18 cellular contexts compared by ENCODE assay signal in genomic region chr15:25777047-25777446, GRCh38.
DNase-seq lines count a peak whose midpoint lies in the region; ATAC-seq and TF ChIP-seq lines count a peak whose summit lies in the region.
"Had no signal": no experiment of that assay in that cellular context is flagged by ENCODE, and none has a peak within 500 bp of the region (broad histone marks: within the 10 kb centered on the region; RNA-seq: fewer than 3 reads in every experiment).

No MANE protein-coding gene starts in this region.

- POLR2A ChIA-PET in activated naive CD8-positive, alpha-beta T cell treated with anti-CD3 and anti-CD28 coated beads, Interleukin-2, amount 10 ng/mL, durations not matched to agents 7 days and 5 days (lab: Charles Lee), result interaction anchor here (0.7 kb wide), 1 partner anchor 156 kb away, joined by 7 read pairs; no protein-coding TSS in a partner anchor

- H3K4me3 ChIP-seq in RWPE2 (ENCODE audit: severe bottlenecking) (no peak overlapping the region), fibroblast of lung (replicated peaks in 1 of 4; ENCODE audit: control extremely low read depth in 1 of 4, insufficient read depth in 1 of 4, low read depth in 3 of 4, low read length in 4 of 4) (no peak overlapping the region), thyroid gland (replicated peaks in 1 of 3) (no peak overlapping the region), upper lobe of left lung (no peak overlapping the region)
- H3K4me3 ChIP-seq: A549 had no signal

- 86 to 87% methylated on average over 11 of the region's 11 CpGs for WGBS in thyroid gland, 2 donors
- WGBS in upper lobe of left lung, 2 donors, result 85 to 86% methylated on average over 10 of the region's 11 CpGs

- H3K36me3 Mint-ChIP-seq in activated naive CD8-positive, alpha-beta T cell treated with anti-CD3 and anti-CD28 coated beads, Interleukin-2, amount 10 ng/mL, durations not matched to agents 7 days and 5 days, result peaks cover 10% of the 10 kb centered on the region
- H3K36me3 Mint-ChIP-seq in activated naive CD8-positive, alpha-beta T cell treated with anti-CD3 and anti-CD28 coated beads for 36 hours, result peaks cover 7% of the 10 kb centered on the region

- H3K9me3 ChIP-seq in RWPE2 (ENCODE audit: severe bottlenecking) (no peaks in the 10 kb centered on the region), fibroblast of lung (ENCODE audit: control insufficient read depth, insufficient read depth, low read depth, low read length) (no peaks in the 10 kb centered on the region), thyroid gland (no peaks in the 10 kb centered on the region), upper lobe of left lung (no peaks in the 10 kb centered on the region)
- H3K9me3 ChIP-seq: A549 had no signal

- ATAC-seq in activated naive CD8-positive, alpha-beta T cell treated with anti-CD3 and anti-CD28 coated beads, Interleukin-2, amount 10 ng/mL, durations not matched to agents 7 days and 5 days (ENCODE audit: low read depth), result no peak
- no peak for ATAC-seq in RWPE2 (ENCODE audit: low read depth)
- no peak for ATAC-seq in GM21825 (IDR thresholded peaks at IDR 0.05; ENCODE audit: unreplicated experiment)
- ATAC-seq in upper lobe of left lung (ENCODE audit: low FRiP score in 2 of 2), result no peak

- TF ChIP-seq EP300 in upper lobe of left lung (IDR thresholded peaks at IDR 0.05), result no peak

- TF ChIP-seq POLR2A in thyroid gland (IDR thresholded peaks at IDR 0.05) (no peak), upper lobe of left lung (IDR thresholded peaks at IDR 0.05) (no peak)

- H2AFZ ChIP-seq in fibroblast of lung (ENCODE audit: low read length), result no peak overlapping the region

- H3K79me2 ChIP-seq in fibroblast of lung (ENCODE audit: control insufficient read depth, insufficient read depth, low read length), result no peaks in the 10 kb centered on the region

- no peak for DNase-seq in activated naive CD8-positive, alpha-beta T cell treated with anti-CD3 and anti-CD28 coated beads, Interleukin-2, amount 10 ng/mL, durations not matched to agents 7 days and 5 days
- DNase-seq in activated naive CD8-positive, alpha-beta T cell treated with anti-CD3 and anti-CD28 coated beads for 36 hours, result no peak
- DNase-seq in RWPE2 (ENCODE audit: low spot score) (peak; percentile 68), fibroblast of lung (ENCODE audit: low read depth in 2 of 2) (no peak), posterior vena cava (ENCODE audit: low spot score) (peak; percentile 72), thyroid gland (no peak), upper lobe of left lung (no peak)
- DNase-seq: DND-41, GOT3, NCI-H1436 treated with DMSO at 0.1 percent for 48 hours, NCI-H2081, NCI-H510A, NCI-H774, RPMI8226 had no signal

- no peaks in the 10 kb centered on the region for H4K20me1 ChIP-seq in fibroblast of lung (ENCODE audit: control insufficient read depth, extremely low read depth, insufficient read depth, low read length)

- peaks cover 17% of the 10 kb centered on the region for H3K4me1 Mint-ChIP-seq in activated naive CD8-positive, alpha-beta T cell treated with anti-CD3 and anti-CD28 coated beads, Interleukin-2, amount 10 ng/mL, durations not matched to agents 7 days and 5 days
- H3K4me1 Mint-ChIP-seq in activated naive CD8-positive, alpha-beta T cell treated with anti-CD3 and anti-CD28 coated beads for 36 hours, result peaks cover 18% of the 10 kb centered on the region

- H3K4me1 ChIP-seq in RWPE2 (ENCODE audit: insufficient read depth, poor library complexity, severe bottlenecking) (peaks cover 11% of the 10 kb centered on the region), fibroblast of lung (ENCODE audit: control insufficient read depth, extremely low read depth, insufficient read depth, low read length) (peaks cover 8% of the 10 kb centered on the region), thyroid gland (no peaks in the 10 kb centered on the region), upper lobe of left lung (peaks cover 0 to 8% (median 4%) of the 10 kb centered on the region in 4 donors)

- peak overlapping the region; percentile 42 for H3K27ac Mint-ChIP-seq in activated naive CD8-positive, alpha-beta T cell treated with anti-CD3 and anti-CD28 coated beads, Interleukin-2, amount 10 ng/mL, durations not matched to agents 7 days and 5 days
- no peak overlapping the region for H3K27ac Mint-ChIP-seq in activated naive CD8-positive, alpha-beta T cell treated with anti-CD3 and anti-CD28 coated beads for 36 hours

- no peaks in the 10 kb centered on the region for H3K27me3 ChIP-seq in RWPE2 (ENCODE audit: insufficient read depth, poor library complexity, severe bottlenecking)
- H3K27me3 ChIP-seq in fibroblast of lung (ENCODE audit: control insufficient read depth, insufficient read depth, low read length), result no peaks in the 10 kb centered on the region
- H3K27me3 ChIP-seq in thyroid gland, result no peaks in the 10 kb centered on the region
- H3K27me3 ChIP-seq in upper lobe of left lung, result no peaks in the 10 kb centered on the region

- no peaks in the 10 kb centered on the region for H3K9me3 Mint-ChIP-seq in activated naive CD8-positive, alpha-beta T cell treated with anti-CD3 and anti-CD28 coated beads, Interleukin-2, amount 10 ng/mL, durations not matched to agents 7 days and 5 days
- no peaks in the 10 kb centered on the region for H3K9me3 Mint-ChIP-seq in activated naive CD8-positive, alpha-beta T cell treated with anti-CD3 and anti-CD28 coated beads for 36 hours

- H3K27ac ChIP-seq in RWPE2 (ENCODE audit: poor library complexity, severe bottlenecking) (no peak overlapping the region), fibroblast of lung (ENCODE audit: insufficient read depth, low read length) (peak overlapping the region; percentile 70), thyroid gland (no peak overlapping the region), upper lobe of left lung (no peak overlapping the region)
- H3K27ac ChIP-seq: C4-2B, KMS-11 had no signal

- H3K27me3 Mint-ChIP-seq in activated naive CD8-positive, alpha-beta T cell treated with anti-CD3 and anti-CD28 coated beads, Interleukin-2, amount 10 ng/mL, durations not matched to agents 7 days and 5 days, result no peaks in the 10 kb centered on the region
- H3K27me3 Mint-ChIP-seq in activated naive CD8-positive, alpha-beta T cell treated with anti-CD3 and anti-CD28 coated beads for 36 hours, result no peaks in the 10 kb centered on the region

- H3K9ac ChIP-seq in fibroblast of lung (ENCODE audit: insufficient read depth, low read length), result no peak overlapping the region
- H3K9ac ChIP-seq: KMS-11 had no signal

- intact Hi-C loops in posterior vena cava (cut with DNase I), result no loop called here
- intact Hi-C loops in thyroid gland (cut with DNase I), result no loop called here

- H3K4me3 Mint-ChIP-seq in activated naive CD8-positive, alpha-beta T cell treated with anti-CD3 and anti-CD28 coated beads, Interleukin-2, amount 10 ng/mL, durations not matched to agents 7 days and 5 days, result no peak overlapping the region
- H3K4me3 Mint-ChIP-seq in activated naive CD8-positive, alpha-beta T cell treated with anti-CD3 and anti-CD28 coated beads for 36 hours, result no peak overlapping the region

- H3K36me3 ChIP-seq in RWPE2 (ENCODE audit: low read depth), result no peaks in the 10 kb centered on the region
- H3K36me3 ChIP-seq in fibroblast of lung (ENCODE audit: control insufficient read depth, insufficient read depth, low read length), result peaks cover 6% of the 10 kb centered on the region
- H3K36me3 ChIP-seq in thyroid gland, result no peaks in the 10 kb centered on the region
- H3K36me3 ChIP-seq in upper lobe of left lung, result peaks cover 0 to 11% (median 3%) of the 10 kb centered on the region in 4 donors

- TF ChIP-seq CTCF in RWPE2 (IDR thresholded peaks at IDR 0.05; ENCODE audit: poor library complexity, severe bottlenecking) (no peak), fibroblast of lung (conservative IDR thresholded peaks at IDR 0.05 in 1 of 2, IDR thresholded peaks at IDR 0.05 in 1 of 2; ENCODE audit: low read depth in 1 of 2, low read length in 2 of 2) (no peak), thyroid gland (IDR thresholded peaks at IDR 0.05) (no peak), upper lobe of left lung (IDR thresholded peaks at IDR 0.05) (no peak)

- no peak overlapping the region for H3K4me2 ChIP-seq in fibroblast of lung (ENCODE audit: extremely low read depth, insufficient read depth, low read length)
- H3K4me2 ChIP-seq: A549, KMS-11 had no signal

Comparison
In these comparisons a context has a peak if more than half of its experiments do, and no peak if none do; other contexts are left out.
1. DNase-seq: peak in RWPE2 (single experiment) and posterior vena cava (single experiment); none in activated naive CD8-positive, alpha-beta T cell treated with anti-CD3 and anti-CD28 coated beads, Interleukin-2, amount 10 ng/mL, durations not matched to agents 7 days and 5 days (single experiment), activated naive CD8-positive, alpha-beta T cell treated with anti-CD3 and anti-CD28 coated beads for 36 hours (single experiment), fibroblast of lung (0 of 2), thyroid gland (0 of 2) and upper lobe of left lung (0 of 2).